1 cellular context compared by ENCODE assay signal in the genomic region with DNA sequence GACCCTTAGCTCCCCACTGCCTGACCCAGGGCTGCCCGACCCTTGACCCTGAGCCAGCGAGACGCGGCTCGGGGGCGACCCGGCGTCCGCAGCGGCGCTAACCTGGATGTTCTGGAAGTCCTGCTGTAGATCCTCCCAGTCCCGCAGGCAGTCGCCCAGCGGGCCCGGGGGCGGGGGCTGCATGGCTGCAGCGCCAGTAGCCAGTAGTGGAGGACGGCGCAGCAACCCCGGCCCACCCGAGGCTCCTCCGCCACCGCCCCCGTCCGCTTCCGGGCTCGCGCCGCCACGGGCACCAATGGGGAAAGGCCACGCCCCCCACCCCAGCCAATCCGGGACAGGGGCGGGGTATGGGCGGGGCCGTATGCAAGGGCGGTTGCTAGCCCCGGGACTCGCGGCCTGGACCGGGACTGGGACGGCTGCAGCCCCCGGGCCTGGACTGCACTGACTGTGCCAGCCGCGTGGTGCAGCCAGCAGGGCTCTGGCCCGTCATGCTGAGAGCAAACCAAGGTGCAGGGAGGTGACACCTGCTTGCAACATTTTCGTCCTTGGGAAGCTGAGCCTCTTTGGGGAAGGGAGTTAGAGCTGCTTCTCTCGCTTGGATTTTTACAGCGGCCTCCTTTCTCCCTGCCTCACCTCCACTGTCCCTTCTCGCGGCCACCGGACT.
A peak's percentile ranks its signal among the peaks of the same experiment; 100 is the strongest.
TF ChIP-seq lines count a peak whose summit lies in the region.

A gene (minus strand): TSS at position 208 of the 664 bp plus-strand sequence. CDS start 25 bp downstream, at position 183.

TF ChIP-seq in HepG2, 621 proteins besides CTCF, POLR2A, EP300 and RAD21 (continued from another document and continues in another):
- TF ChIP-seq, protein P1, sequence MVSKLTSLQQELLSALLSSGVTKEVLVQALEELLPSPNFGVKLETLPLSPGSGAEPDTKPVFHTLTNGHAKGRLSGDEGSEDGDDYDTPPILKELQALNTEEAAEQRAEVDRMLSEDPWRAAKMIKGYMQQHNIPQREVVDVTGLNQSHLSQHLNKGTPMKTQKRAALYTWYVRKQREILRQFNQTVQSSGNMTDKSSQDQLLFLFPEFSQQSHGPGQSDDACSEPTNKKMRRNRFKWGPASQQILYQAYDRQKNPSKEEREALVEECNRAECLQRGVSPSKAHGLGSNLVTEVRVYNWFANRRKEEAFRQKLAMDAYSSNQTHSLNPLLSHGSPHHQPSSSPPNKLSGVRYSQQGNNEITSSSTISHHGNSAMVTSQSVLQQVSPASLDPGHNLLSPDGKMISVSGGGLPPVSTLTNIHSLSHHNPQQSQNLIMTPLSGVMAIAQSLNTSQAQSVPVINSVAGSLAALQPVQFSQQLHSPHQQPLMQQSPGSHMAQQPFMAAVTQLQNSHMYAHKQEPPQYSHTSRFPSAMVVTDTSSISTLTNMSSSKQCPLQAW (CRISPR knock-in tag; IDR thresholded peaks at IDR 0.05) = peak; percentile 69; the same call in 1 of the 2 replicates
- TF ChIP-seq ZNF772 (CRISPR knock-in tag; IDR thresholded peaks at IDR 0.05) (no peak; the same call in 1 of the 2 replicates), ZNF781 (CRISPR knock-in tag; IDR thresholded peaks at IDR 0.05; ENCODE audit: borderline replicate concordance, not compliant biosample characterization) (no peak), MBD4 (IDR thresholded peaks at IDR 0.05; ENCODE audit: borderline replicate concordance, low read length) (no peak), SUZ12 (IDR thresholded peaks at IDR 0.05; ENCODE audit: low read depth, low read length) (no peak), FOXK2 (IDR thresholded peaks at IDR 0.05) (no peak), ZFYVE20 (CRISPR knock-in tag; IDR thresholded peaks at IDR 0.05; ENCODE audit: borderline replicate concordance, low read depth) (0 out of 2 replicates have a peak, but pooled peaks have one; percentile 17), PHB2 (IDR thresholded peaks at IDR 0.05; ENCODE audit: partially characterized antibody) (no peak), MED8 (CRISPR knock-in tag; IDR thresholded peaks at IDR 0.05; ENCODE audit: insufficient replicate concordance) (peak; percentile 70), SP140L (CRISPR knock-in tag; IDR thresholded peaks at IDR 0.05; ENCODE audit: borderline replicate concordance) (no peak), SATB2 (CRISPR knock-in tag; IDR thresholded peaks at IDR 0.05) (no peak), KLF12 (CRISPR knock-in tag; IDR thresholded peaks at IDR 0.05; ENCODE audit: borderline replicate concordance) (peak; percentile 75; the same call in 1 of the 2 replicates), ZNF3 (CRISPR knock-in tag; IDR thresholded peaks at IDR 0.05) (no peak), ZFP36L1 (CRISPR knock-in tag; IDR thresholded peaks at IDR 0.05) (no peak), ARID2 (CRISPR knock-in tag; IDR thresholded peaks at IDR 0.05; ENCODE audit: borderline replicate concordance) (no peak), ZBTB38 (CRISPR knock-in tag; IDR thresholded peaks at IDR 0.05) (no peak), NCOA1 (CRISPR knock-in tag; IDR thresholded peaks at IDR 0.05) (0 out of 2 replicates have a peak, but pooled peaks have one; percentile 45), ZNF589 (CRISPR knock-in tag; conservative IDR thresholded peaks at IDR 0.05) (no peak), ZNF451 (CRISPR knock-in tag; IDR thresholded peaks at IDR 0.05) (no peak), ZNF430 (CRISPR knock-in tag; IDR thresholded peaks at IDR 0.05) (peak; percentile 91), ZFP36 (IDR thresholded peaks at IDR 0.05; ENCODE audit: borderline replicate concordance, low read depth, low read length, partially characterized antibody) (no peak), TBX2 (CRISPR knock-in tag; IDR thresholded peaks at IDR 0.05; ENCODE audit: borderline replicate concordance) (peak; percentile 52; the same call in 1 of the 2 replicates), ZSCAN30 (CRISPR knock-in tag; IDR thresholded peaks at IDR 0.05) (no peak), MAF1 (CRISPR knock-in tag; IDR thresholded peaks at IDR 0.05; ENCODE audit: borderline replicate concordance) (no peak; the same call in 1 of the 2 replicates), HDAC1 (CRISPR knock-in tag; IDR thresholded peaks at IDR 0.05) (peak; percentile 72; the same call in 1 of the 2 replicates), RBFOX2 (IDR thresholded peaks at IDR 0.05; ENCODE audit: low read depth, low read length) (peak; percentile 88)
- TF ChIP-seq, protein P2, sequence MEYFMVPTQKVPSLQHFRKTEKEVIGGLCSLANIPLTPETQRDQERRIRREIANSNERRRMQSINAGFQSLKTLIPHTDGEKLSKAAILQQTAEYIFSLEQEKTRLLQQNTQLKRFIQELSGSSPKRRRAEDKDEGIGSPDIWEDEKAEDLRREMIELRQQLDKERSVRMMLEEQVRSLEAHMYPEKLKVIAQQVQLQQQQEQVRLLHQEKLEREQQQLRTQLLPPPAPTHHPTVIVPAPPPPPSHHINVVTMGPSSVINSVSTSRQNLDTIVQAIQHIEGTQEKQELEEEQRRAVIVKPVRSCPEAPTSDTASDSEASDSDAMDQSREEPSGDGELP (IDR thresholded peaks at IDR 0.05; ENCODE audit: borderline replicate concordance, low read depth) = no peak
- TF ChIP-seq, protein P3, sequence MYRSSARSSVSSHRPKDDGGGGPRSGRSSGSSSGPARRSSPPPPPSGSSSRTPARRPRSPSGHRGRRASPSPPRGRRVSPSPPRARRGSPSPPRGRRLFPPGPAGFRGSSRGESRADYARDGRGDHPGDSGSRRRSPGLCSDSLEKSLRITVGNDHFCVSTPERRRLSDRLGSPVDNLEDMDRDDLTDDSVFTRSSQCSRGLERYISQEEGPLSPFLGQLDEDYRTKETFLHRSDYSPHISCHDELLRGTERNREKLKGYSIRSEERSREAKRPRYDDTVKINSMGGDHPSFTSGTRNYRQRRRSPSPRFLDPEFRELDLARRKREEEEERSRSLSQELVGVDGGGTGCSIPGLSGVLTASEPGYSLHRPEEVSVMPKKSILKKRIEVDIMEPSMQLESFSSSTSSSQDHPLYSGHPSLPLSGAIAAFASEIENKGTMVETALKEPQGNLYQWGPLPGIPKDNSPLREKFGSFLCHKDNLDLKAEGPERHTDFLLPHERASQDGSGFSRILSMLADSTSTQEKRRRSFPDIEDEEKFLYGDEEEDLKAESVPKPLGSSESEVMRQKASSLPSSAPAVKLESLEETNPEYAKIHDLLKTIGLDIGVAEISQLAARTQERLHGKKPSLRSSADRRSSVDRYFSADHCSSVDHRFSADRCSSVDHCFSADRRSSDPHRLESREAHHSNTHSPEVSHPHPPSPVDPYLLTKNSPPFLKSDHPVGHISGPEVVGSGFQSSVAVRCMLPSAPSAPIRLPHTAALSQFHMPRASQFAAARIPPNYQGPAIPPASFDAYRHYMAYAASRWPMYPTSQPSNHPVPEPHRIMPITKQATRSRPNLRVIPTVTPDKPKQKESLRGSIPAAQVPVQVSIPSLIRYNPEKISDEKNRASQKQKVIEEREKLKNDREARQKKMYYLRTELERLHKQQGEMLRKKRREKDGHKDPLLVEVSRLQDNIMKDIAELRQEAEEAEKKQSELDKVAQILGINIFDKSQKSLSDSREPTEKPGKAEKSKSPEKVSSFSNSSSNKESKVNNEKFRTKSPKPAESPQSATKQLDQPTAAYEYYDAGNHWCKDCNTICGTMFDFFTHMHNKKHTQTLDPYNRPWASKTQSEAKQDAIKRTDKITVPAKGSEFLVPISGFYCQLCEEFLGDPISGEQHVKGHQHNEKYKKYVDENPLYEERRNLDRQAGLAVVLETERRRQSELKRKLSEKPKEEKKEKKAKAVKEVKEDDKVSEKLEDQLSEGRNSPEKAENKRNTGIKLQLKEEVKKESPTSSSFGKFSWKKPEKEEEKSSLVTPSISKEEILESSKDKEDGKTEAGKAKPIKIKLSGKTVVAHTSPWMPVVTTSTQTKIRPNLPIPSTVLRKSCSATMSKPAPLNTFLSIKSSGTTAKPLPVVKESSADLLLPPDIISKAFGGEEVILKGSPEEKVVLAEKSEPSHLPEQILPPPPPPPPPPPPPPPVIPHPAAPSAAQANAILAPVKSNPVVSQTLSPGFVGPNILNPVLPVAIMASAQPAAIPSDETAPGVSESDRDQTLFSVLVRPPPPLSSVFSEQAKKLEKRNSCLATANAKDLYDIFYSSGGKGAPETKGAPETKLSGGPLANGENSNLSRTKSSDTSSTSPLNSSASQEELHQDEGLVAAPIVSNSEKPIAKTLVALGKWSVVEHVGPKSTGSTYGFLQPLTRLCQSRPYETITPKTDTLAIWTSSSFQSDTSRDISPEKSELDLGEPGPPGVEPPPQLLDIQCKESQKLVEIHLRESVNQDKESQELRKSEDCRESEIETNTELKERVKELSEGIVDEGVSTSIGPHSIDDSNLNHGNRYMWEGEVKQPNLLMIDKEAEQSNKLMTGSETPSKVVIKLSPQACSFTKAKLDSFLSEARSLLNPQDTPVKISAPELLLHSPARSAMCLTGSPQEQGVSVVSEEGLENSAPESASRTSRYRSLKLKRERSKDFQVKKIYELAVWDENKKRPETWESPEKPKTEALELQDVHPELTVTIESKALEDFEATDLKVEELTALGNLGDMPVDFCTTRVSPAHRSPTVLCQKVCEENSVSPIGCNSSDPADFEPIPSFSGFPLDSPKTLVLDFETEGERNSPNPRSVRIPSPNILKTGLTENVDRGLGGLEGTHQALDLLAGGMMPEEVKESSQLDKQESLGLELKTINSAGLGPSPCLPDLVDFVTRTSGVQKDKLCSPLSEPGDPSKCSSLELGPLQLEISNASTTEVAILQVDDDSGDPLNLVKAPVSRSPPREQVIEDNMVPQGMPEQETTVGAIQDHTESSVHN (CRISPR knock-in tag; IDR thresholded peaks at IDR 0.05) = no peak
- TF ChIP-seq, protein P4, sequence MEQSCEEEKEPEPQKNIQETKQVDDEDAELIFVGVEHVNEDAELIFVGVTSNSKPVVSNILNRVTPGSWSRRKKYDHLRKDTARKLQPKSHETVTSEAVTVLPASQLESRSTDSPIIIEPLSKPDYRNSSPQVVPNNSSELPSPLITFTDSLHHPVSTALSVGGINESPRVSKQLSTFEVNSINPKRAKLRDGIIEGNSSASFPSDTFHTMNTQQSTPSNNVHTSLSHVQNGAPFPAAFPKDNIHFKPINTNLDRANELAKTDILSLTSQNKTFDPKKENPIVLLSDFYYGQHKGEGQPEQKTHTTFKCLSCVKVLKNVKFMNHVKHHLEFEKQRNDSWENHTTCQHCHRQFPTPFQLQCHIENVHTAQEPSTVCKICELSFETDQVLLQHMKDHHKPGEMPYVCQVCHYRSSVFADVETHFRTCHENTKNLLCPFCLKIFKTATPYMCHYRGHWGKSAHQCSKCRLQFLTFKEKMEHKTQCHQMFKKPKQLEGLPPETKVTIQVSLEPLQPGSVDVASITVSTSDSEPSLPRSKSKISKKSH (CRISPR knock-in tag; IDR thresholded peaks at IDR 0.05; ENCODE audit: borderline replicate concordance) = peak; percentile 58; the same call in 1 of the 2 replicates
- TF ChIP-seq, protein P5, sequence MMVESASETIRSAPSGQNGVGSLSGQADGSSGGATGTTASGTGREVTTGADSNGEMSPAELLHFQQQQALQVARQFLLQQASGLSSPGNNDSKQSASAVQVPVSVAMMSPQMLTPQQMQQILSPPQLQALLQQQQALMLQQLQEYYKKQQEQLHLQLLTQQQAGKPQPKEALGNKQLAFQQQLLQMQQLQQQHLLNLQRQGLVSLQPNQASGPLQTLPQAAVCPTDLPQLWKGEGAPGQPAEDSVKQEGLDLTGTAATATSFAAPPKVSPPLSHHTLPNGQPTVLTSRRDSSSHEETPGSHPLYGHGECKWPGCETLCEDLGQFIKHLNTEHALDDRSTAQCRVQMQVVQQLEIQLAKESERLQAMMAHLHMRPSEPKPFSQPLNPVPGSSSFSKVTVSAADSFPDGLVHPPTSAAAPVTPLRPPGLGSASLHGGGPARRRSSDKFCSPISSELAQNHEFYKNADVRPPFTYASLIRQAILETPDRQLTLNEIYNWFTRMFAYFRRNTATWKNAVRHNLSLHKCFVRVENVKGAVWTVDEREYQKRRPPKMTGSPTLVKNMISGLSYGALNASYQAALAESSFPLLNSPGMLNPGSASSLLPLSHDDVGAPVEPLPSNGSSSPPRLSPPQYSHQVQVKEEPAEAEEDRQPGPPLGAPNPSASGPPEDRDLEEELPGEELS (CRISPR knock-in tag; IDR thresholded peaks at IDR 0.05) = peak; percentile 31; the same call in 1 of the 2 replicates
- TF ChIP-seq, protein P6, sequence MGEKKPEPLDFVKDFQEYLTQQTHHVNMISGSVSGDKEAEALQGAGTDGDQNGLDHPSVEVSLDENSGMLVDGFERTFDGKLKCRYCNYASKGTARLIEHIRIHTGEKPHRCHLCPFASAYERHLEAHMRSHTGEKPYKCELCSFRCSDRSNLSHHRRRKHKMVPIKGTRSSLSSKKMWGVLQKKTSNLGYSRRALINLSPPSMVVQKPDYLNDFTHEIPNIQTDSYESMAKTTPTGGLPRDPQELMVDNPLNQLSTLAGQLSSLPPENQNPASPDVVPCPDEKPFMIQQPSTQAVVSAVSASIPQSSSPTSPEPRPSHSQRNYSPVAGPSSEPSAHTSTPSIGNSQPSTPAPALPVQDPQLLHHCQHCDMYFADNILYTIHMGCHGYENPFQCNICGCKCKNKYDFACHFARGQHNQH (CRISPR knock-in tag; IDR thresholded peaks at IDR 0.05) = peak; percentile 64
- TF ChIP-seq, protein P7, sequence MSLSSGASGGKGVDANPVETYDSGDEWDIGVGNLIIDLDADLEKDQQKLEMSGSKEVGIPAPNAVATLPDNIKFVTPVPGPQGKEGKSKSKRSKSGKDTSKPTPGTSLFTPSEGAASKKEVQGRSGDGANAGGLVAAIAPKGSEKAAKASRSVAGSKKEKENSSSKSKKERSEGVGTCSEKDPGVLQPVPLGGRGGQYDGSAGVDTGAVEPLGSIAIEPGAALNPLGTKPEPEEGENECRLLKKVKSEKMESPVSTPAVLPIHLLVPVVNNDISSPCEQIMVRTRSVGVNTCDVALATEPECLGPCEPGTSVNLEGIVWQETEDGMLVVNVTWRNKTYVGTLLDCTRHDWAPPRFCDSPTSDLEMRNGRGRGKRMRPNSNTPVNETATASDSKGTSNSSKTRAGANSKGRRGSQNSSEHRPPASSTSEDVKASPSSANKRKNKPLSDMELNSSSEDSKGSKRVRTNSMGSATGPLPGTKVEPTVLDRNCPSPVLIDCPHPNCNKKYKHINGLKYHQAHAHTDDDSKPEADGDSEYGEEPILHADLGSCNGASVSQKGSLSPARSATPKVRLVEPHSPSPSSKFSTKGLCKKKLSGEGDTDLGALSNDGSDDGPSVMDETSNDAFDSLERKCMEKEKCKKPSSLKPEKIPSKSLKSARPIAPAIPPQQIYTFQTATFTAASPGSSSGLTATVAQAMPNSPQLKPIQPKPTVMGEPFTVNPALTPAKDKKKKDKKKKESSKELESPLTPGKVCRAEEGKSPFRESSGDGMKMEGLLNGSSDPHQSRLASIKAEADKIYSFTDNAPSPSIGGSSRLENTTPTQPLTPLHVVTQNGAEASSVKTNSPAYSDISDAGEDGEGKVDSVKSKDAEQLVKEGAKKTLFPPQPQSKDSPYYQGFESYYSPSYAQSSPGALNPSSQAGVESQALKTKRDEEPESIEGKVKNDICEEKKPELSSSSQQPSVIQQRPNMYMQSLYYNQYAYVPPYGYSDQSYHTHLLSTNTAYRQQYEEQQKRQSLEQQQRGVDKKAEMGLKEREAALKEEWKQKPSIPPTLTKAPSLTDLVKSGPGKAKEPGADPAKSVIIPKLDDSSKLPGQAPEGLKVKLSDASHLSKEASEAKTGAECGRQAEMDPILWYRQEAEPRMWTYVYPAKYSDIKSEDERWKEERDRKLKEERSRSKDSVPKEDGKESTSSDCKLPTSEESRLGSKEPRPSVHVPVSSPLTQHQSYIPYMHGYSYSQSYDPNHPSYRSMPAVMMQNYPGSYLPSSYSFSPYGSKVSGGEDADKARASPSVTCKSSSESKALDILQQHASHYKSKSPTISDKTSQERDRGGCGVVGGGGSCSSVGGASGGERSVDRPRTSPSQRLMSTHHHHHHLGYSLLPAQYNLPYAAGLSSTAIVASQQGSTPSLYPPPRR (CRISPR knock-in tag; IDR thresholded peaks at IDR 0.05; ENCODE audit: borderline replicate concordance) = no peak
